ENCODE assay signal across 8 cellular contexts in the genomic region with DNA sequence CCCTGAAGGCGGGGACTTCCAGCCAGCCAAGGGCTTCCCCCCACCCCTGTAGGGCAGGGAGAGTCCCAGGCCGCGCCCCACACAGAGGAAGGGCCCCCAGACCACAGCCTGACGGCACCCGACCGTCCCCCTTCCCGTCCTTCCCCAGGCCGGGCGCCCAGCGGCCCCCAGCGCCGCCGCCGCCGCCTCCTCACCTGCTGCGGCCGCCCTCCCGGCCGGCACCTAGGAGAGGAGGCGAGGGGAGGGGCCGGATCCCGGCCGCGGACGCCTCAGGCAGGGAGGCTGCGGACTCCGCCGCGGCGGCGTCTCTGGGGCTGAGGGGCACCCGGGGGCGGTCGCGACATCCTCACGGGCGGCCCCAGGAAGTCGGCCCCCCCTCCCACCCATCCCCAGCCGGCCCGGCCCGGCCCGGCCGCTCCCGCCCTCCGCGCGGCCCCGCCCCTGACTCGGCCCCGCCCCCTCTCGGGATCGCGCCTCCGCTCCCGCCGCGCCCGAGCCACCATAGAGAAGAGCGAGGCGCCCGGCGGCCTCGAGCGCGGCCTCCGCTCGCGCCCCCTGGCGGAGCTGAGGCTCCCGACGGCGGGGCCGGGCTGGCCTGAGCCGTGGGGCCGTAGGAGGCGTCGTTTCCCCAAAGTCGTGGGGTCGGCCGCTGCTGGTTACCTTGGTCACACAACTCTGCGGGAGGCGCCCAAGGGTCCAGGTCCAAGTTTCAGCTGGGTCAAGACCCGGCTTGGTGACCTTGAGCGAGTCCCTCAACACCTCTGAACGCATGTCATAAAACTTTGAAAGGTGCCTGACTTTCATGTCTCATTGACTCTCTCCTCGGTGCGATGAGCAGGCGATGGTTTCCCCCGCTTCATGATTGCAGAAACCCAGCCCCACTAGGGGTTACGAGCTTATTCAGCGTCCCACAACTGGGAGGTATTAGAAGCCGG. TPM values are rescaled to one million over a fixed set of nuclear protein-coding genes. Genes with fewer than 3 reads are reported as not detected.
DNase-seq lines count a peak whose midpoint lies in the region; ATAC-seq and TF ChIP-seq lines count a peak whose summit lies in the region.

No MANE protein-coding gene starts in this region.

- peaks cover 14% of the 10 kb centered on the region for H3F3A ChIP-seq in neural progenitor cell (ENCODE audit: low read depth)

- H3K4me1 Mint-ChIP-seq in neural progenitor cell: peaks cover 15% of the 10 kb centered on the region

- H2AFZ ChIP-seq in Karpas-422 (ENCODE audit: low read length) (peak overlapping the region; percentile 96), neural progenitor cell (replicated peaks) (peak overlapping the region; percentile 99)

- H3K27ac ChIP-seq in Karpas-422 (ENCODE audit: low read length): no peak overlapping the region
- H3K27ac ChIP-seq in neural progenitor cell: no peak overlapping the region
- peak overlapping the region; percentile 88 for H3K27ac ChIP-seq in subcutaneous abdominal adipose tissue (ENCODE audit: low read depth, low read length)

- H3K36me3 ChIP-seq in Karpas-422 (ENCODE audit: insufficient read depth, low read length) (no peaks in the 10 kb centered on the region), neural progenitor cell (no peaks in the 10 kb centered on the region), subcutaneous abdominal adipose tissue (ENCODE audit: control insufficient read depth in 5 of 5, insufficient read depth in 5 of 5, low read length in 5 of 5) (no peaks in the 10 kb centered on the region)

- H4K20me1 ChIP-seq in Karpas-422 (ENCODE audit: insufficient read depth, low read depth, low read length) (no peaks in the 10 kb centered on the region; the same call in 1 of the 2 replicates), neural progenitor cell (ENCODE audit: low read depth) (peaks cover 7% of the 10 kb centered on the region)

- H3K79me2 ChIP-seq in Karpas-422 (ENCODE audit: low read length): no peaks in the 10 kb centered on the region
- H3K79me2 ChIP-seq in neural progenitor cell (ENCODE audit: low read depth): no peaks in the 10 kb centered on the region

- no peak overlapping the region for H3K27ac Mint-ChIP-seq in neural progenitor cell

- TF ChIP-seq CTCF in foreskin fibroblast (IDR thresholded peaks at IDR 0.05; ENCODE audit: low read depth, low read length) (peak; percentile 47), neural progenitor cell (IDR thresholded peaks at IDR 0.05) (peak; percentile 76)

- H3K9me3 ChIP-seq in Karpas-422 (ENCODE audit: low read length) (no peaks in the 10 kb centered on the region), neural progenitor cell (ENCODE audit: low read depth) (no peaks in the 10 kb centered on the region), subcutaneous abdominal adipose tissue (ENCODE audit: control insufficient read depth in 5 of 5, low read length in 5 of 5) (no peaks in the 10 kb centered on the region)

- H3K4me3 ChIP-seq in Karpas-422 (ENCODE audit: low read length) (peak overlapping the region; percentile 69), foreskin fibroblast (ENCODE audit: low read depth in 1 of 2, low read length in 2 of 2) (peak overlapping the region; percentile 89 to 95), neural progenitor cell (peak overlapping the region; percentile 100), subcutaneous abdominal adipose tissue (ENCODE audit: low read depth in 1 of 5, low read length in 5 of 5) (peak overlapping the region; percentile 81 to 96 (median 89))

- H3K9ac ChIP-seq in Karpas-422 (ENCODE audit: low read length): peak overlapping the region; percentile 78
- H3K9ac ChIP-seq in neural progenitor cell: no peak overlapping the region
- peak overlapping the region; percentile 81 to 95 (median 86) for H3K9ac ChIP-seq in subcutaneous abdominal adipose tissue (ENCODE audit: low read length in 5 of 5)

- H3K4me3 Mint-ChIP-seq in neural progenitor cell: peak overlapping the region; percentile 93

- no peaks in the 10 kb centered on the region for H3K36me3 Mint-ChIP-seq in neural progenitor cell

- TF ChIP-seq POLR2A in Raji (IDR thresholded peaks at IDR 0.05; ENCODE audit: insufficient read depth, low read depth, low read length): peak; percentile 50

- H3K4me2 ChIP-seq in Karpas-422 (ENCODE audit: low read depth, low read length, poor library complexity, severe bottlenecking) (peak overlapping the region; percentile 79), neural progenitor cell (peak overlapping the region; percentile 96)

- H3K27me3 ChIP-seq in Karpas-422 (ENCODE audit: low read length) (no peaks in the 10 kb centered on the region), neural progenitor cell (peaks cover 18% of the 10 kb centered on the region), subcutaneous abdominal adipose tissue (ENCODE audit: control insufficient read depth in 5 of 5, insufficient read depth in 4 of 5, low read length in 5 of 5) (no peaks in the 10 kb centered on the region)

- peaks cover 20% of the 10 kb centered on the region for H3K4me1 ChIP-seq in Karpas-422 (ENCODE audit: low read length)
- H3K4me1 ChIP-seq in neural progenitor cell: peaks cover 3% of the 10 kb centered on the region
- H3K4me1 ChIP-seq in subcutaneous abdominal adipose tissue (ENCODE audit: control insufficient read depth in 5 of 5, insufficient read depth in 5 of 5, low read length in 5 of 5): peaks cover 5 to 21% (median 18%) of the 10 kb centered on the region in 5 donors

- H3K27me3 Mint-ChIP-seq in neural progenitor cell (ENCODE audit: insufficient read depth, low read depth): peaks cover 5% of the 10 kb centered on the region

- no peaks in the 10 kb centered on the region for H3K9me3 Mint-ChIP-seq in neural progenitor cell

- peak; percentile 58 for ATAC-seq in GM21825 (IDR thresholded peaks at IDR 0.05; ENCODE audit: unreplicated experiment)

- H3K9me2 ChIP-seq in Karpas-422 (replicated peaks; ENCODE audit: insufficient read depth, low read length): no peaks in the 10 kb centered on the region

- DNase-seq in ELF-1 (ENCODE audit: low read depth, low spot score): peak; percentile 84
- peak; percentile 95 for DNase-seq in Karpas-422
- peak; percentile 89 for DNase-seq in activated gamma-delta T cell treated with Interleukin-2 at 50 U/mL for 16 hours
- peak; percentile 76 to 94 for DNase-seq in foreskin fibroblast
- DNase-seq in neural progenitor cell (ENCODE audit: low spot score): peak; percentile 95

RNA-seq across cellular contexts. Expression of gene RFFL, which starts 25.7 kb away (rescaled TPM):
- 14.6 and 16.3 TPM in 2 replicates for total RNA-seq in Karpas-422 (2014; rRNA removed; shearing (Covaris generic); ENCODE audit: low replicate concordance)
- total RNA-seq in neural progenitor cell (ENCODE audit: low replicate concordance): 20.6 and 22.3 TPM in 2 replicates

RNA-seq across cellular contexts. Expression of gene RAD51D, which starts 30.5 kb away (rescaled TPM):
- 7.2 and 9.0 TPM in 2 replicates for total RNA-seq in Karpas-422 (2014; rRNA removed; shearing (Covaris generic); ENCODE audit: low replicate concordance)
- 9.0 and 13.2 TPM in 2 replicates for total RNA-seq in neural progenitor cell (ENCODE audit: low replicate concordance)

RNA-seq across cellular contexts. Expression of gene FNDC8, which starts 32.2 kb away (rescaled TPM):
- not detected in 2 replicates for total RNA-seq in Karpas-422 (2014; rRNA removed; shearing (Covaris generic); ENCODE audit: low replicate concordance)
- total RNA-seq in neural progenitor cell (ENCODE audit: low replicate concordance): 0.25 TPM in 1 of 2 replicates, not detected in the other

RNA-seq across cellular contexts. Expression of gene NLE1, which starts 52.9 kb away (rescaled TPM):
- 14.1 and 22.5 TPM in 2 replicates for total RNA-seq in Karpas-422 (2014; rRNA removed; shearing (Covaris generic); ENCODE audit: low replicate concordance)
- 12.4 and 29.5 TPM in 2 replicates for total RNA-seq in neural progenitor cell (ENCODE audit: low replicate concordance)

RNA-seq across cellular contexts. Expression of gene UNC45B, which starts 58.4 kb away (rescaled TPM):
- not detected in 2 replicates for total RNA-seq in Karpas-422 (2014; rRNA removed; shearing (Covaris generic); ENCODE audit: low replicate concordance)
- total RNA-seq in neural progenitor cell (ENCODE audit: low replicate concordance): not detected in 2 replicates
